Comparison of ENCODE assay signal across 21 cellular contexts in the genomic region with DNA sequence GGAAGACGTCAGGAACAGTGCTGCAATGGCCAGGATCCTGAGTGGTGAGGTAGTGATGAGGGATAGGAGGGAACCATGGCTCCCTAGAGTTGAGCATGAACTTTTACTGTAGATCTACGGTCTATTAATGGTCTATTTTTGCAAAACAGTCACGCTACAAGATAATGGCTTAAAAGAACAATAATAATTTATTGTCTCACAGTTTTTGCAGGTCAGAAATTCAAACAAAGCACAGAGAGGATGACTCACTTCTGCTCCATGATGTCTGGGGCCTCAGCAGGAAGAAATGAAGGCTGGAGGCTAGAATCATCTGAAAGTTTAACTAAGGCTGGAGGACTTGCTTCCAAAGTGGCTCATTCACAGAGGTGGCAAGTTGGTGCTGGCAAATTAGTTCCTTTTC.
"Had no signal": no experiment of that assay in that cellular context is flagged by ENCODE, and none has a peak within 500 bp of the region (broad histone marks: within the 10 kb centered on the region; RNA-seq: fewer than 3 reads in every experiment).

No MANE protein-coding gene starts in this region.

- ATAC-seq: activated naive CD4-positive, alpha-beta T cell treated with anti-CD3 and anti-CD28 coated beads, Interleukin-2, amount 50 U/mL, for 72 hours; activated T-helper 17 cell treated with anti-CD3 and anti-CD28 coated beads, Interleukin-2, amount 50 U/mL, for 72 hours; naive thymus-derived CD8-positive, alpha-beta T cell; WTC11 had no signal

- DNase-seq: activated CD8-positive, alpha-beta memory T cell treated with anti-CD3 and anti-CD28 coated beads, Interleukin-2, amount 50 U/mL, for 4 hours; activated T-cell treated with anti-CD3 and anti-CD28 coated beads, Interleukin-2, amount 50 U/mL, for 24 hours; aorta; colonic mucosa; dorsolateral prefrontal cortex; endodermal cell; glutamatergic neuron; left ventricle myocardium inferior; naive thymus-derived CD8-positive, alpha-beta T cell; ovary; stimulated activated CD4-positive, alpha-beta T cell treated with anti-CD3 and anti-CD28 coated beads, Interleukin-4, amount 100 ng/mL, for 24 hours; stimulated activated naive CD4-positive, alpha-beta T cell treated with Interleukin-2 at 50 U/mL for 16 hours; T1000 had no signal

- H3K4me3 ChIP-seq: breast epithelium, colonic mucosa, dorsolateral prefrontal cortex, hepatocyte, left ventricle myocardium inferior, ovary, prostate gland, thoracic aorta, vagina had no signal
